Comparison of ENCODE assay signal across 19 cellular contexts in genomic region chr2:199771948-199772692, GRCh38.
DNase-seq lines count a peak whose midpoint lies in the region; ATAC-seq and TF ChIP-seq lines count a peak whose summit lies in the region.
"Had no signal": no experiment of that assay in that cellular context is flagged by ENCODE, and none has a peak within 500 bp of the region (broad histone marks: within the 10 kb centered on the region; RNA-seq: fewer than 3 reads in every experiment).

No MANE protein-coding gene starts in this region.

- CTCF ChIA-PET in IMR-90 (lab: Yijun Ruan, JAX): no interaction called here

- no peak for TF ChIP-seq EP300 in esophagus muscularis mucosa (IDR thresholded peaks at IDR 0.05)

- H2AK5ac ChIP-seq in IMR-90 (ENCODE audit: low read depth, low read length): no peak overlapping the region

- H4K20me1 ChIP-seq in IMR-90 (ENCODE audit: insufficient read depth, low read length): no peaks in the 10 kb centered on the region

- H3K9me3 ChIP-seq in IMR-90 (ENCODE audit: control insufficient read depth, insufficient read depth, low read length) (no peaks in the 10 kb centered on the region), esophagus muscularis mucosa (no peaks in the 10 kb centered on the region)
- H3K9me3 ChIP-seq: Caco-2 had no signal

- no peak overlapping the region for H2BK15ac ChIP-seq in IMR-90 (ENCODE audit: low read depth, low read length)

- in situ Hi-C loops in IMR-90 (cut with MboI; ENCODE audit: low sequenced_read_pairs) (no loop called here), brain microvascular endothelial cell (cut with HindIII; ENCODE audit: low pct_ligation_motif_present, low sequenced_read_pairs) (no loop called here)

- no peak for TF ChIP-seq POLR2A in IMR-90 (IDR thresholded peaks at IDR 0.05; ENCODE audit: low read depth, low read length)
- no peak for TF ChIP-seq POLR2A in esophagus muscularis mucosa (IDR thresholded peaks at IDR 0.05; ENCODE audit: low read depth)

- H3K27ac ChIP-seq in IMR-90 (ENCODE audit: insufficient read depth, low read length): no peak overlapping the region
- no peak overlapping the region for H3K27ac ChIP-seq in esophagus muscularis mucosa (replicated peaks in 1 of 4)
- H3K27ac ChIP-seq in brain microvascular endothelial cell: no peak overlapping the region
- H3K27ac ChIP-seq: cardiac muscle cell, parathyroid adenoma, WERI-Rb-1 had no signal

- H3K18ac ChIP-seq in IMR-90 (ENCODE audit: low read depth, low read length): no peak overlapping the region

- no CpG with 5 or more reads among the region's 7 CpGs for whole genome bisulfite sequencing in IMR-90 (ENCODE audit: extremely low coverage in 2 of 2, insufficient read length in 1 of 2), 2 experiments
- 52% methylated on average over 7 of the region's 7 CpGs for WGBS in esophagus muscularis mucosa

- POLR2A ChIA-PET in IMR-90 (lab: Charles Lee; ENCODE audit: unreplicated experiment): no interaction called here

- no peak for TF ChIP-seq CTCF in IMR-90 (conservative IDR thresholded peaks at IDR 0.05; ENCODE audit: low read depth, low read length)
- TF ChIP-seq CTCF in esophagus muscularis mucosa (IDR thresholded peaks at IDR 0.05): no peak
- no peak for TF ChIP-seq CTCF in brain microvascular endothelial cell (IDR thresholded peaks at IDR 0.05; ENCODE audit: low read depth, low read length, missing control alignments)

- no peak overlapping the region for H2BK20ac ChIP-seq in IMR-90 (ENCODE audit: low read depth, low read length)

- H3K4me2 ChIP-seq in IMR-90 (ENCODE audit: low read depth, low read length): 0 out of 2 replicates have a peak overlapping the region, but pooled peaks have one; percentile 13

- intact Hi-C loops in IMR-90 (cut with micrococcal nuclease) (no loop called here), esophagus muscularis mucosa (cut with DNase I) (no loop called here)

- DNase-seq in ELR (ENCODE audit: low read depth): peak; percentile 23
- no peak for DNase-seq in IMR-90
- DNase-seq in RPMI8226: peak; percentile 5
- peak; percentile 39 for DNase-seq in esophagus muscularis mucosa (ENCODE audit: extremely low spot score)
- no peak for DNase-seq in GM19240 (ENCODE audit: insufficient read length, low spot score)
- DNase-seq in NCI-H1417 (lab: John Stamatoyannopoulos, UW): no peak
- DNase-seq in brain microvascular endothelial cell: no peak
- DNase-seq: activated CD8-positive, alpha-beta T cell treated with anti-CD3 and anti-CD28 coated beads for 36 hours; Caco-2; GDM1; HCEC 1CT; immature natural killer cell; naive B cell; NCI-H187 treated with DMSO at 0.1 percent for 48 hours; NCI-H446; WERI-Rb-1 had no signal

- no peak overlapping the region for H3K23ac ChIP-seq in IMR-90 (ENCODE audit: low read depth, low read length)

- no peaks in the 10 kb centered on the region for H3K36me3 ChIP-seq in IMR-90 (ENCODE audit: control insufficient read depth, insufficient read depth, low read length)
- H3K36me3 ChIP-seq in esophagus muscularis mucosa: no peaks in the 10 kb centered on the region
- H3K36me3 ChIP-seq in brain microvascular endothelial cell (replicated peaks): no peaks in the 10 kb centered on the region
- H3K36me3 ChIP-seq: cardiac muscle cell, WERI-Rb-1 had no signal

- no peaks in the 10 kb centered on the region for H3K4me1 ChIP-seq in IMR-90 (ENCODE audit: control insufficient read depth, insufficient read depth, low read length)
- no peaks in the 10 kb centered on the region for H3K4me1 ChIP-seq in esophagus muscularis mucosa
- H3K4me1 ChIP-seq: Caco-2, parathyroid adenoma had no signal

- H2AFZ ChIP-seq in IMR-90 (replicated peaks; ENCODE audit: low read length, poor library complexity): no peak overlapping the region
- H2AFZ ChIP-seq: parathyroid adenoma had no signal

- no peaks in the 10 kb centered on the region for H3K9me1 ChIP-seq in IMR-90 (ENCODE audit: insufficient read depth, low read length)

- H3K79me1 ChIP-seq in IMR-90 (ENCODE audit: low read depth in 1 of 2, low read length in 2 of 2): no peaks in the 10 kb centered on the region

- ATAC-seq in IMR-90 (ENCODE audit: low read depth) (no peak), HG02938 (IDR thresholded peaks at IDR 0.05; ENCODE audit: unreplicated experiment) (no peak)
- ATAC-seq: activated CD8-positive, alpha-beta T cell treated with anti-CD3 and anti-CD28 coated beads for 36 hours had no signal

- no peak overlapping the region for H2AK9ac ChIP-seq in IMR-90 (replicated peaks; ENCODE audit: low read depth, low read length, poor library complexity)

- no peak overlapping the region for H2BK5ac ChIP-seq in IMR-90 (ENCODE audit: low read depth, low read length, poor library complexity, severe bottlenecking)

- H3K14ac ChIP-seq in IMR-90 (replicated peaks; ENCODE audit: low read depth, low read length): no peak overlapping the region

- no peak overlapping the region for H3K9ac ChIP-seq in IMR-90 (ENCODE audit: low read depth, low read length)
- H3K9ac ChIP-seq: parathyroid adenoma had no signal

- no TSS peak for BruUV-seq in IMR-90 (replicated peaks; lab: Mats Ljungman, UMichigan)

- H4K8ac ChIP-seq in IMR-90 (ENCODE audit: low read depth in 2 of 2, low read length in 2 of 2): no peak overlapping the region

- no peak overlapping the region for H4K91ac ChIP-seq in IMR-90 (ENCODE audit: insufficient read depth, low read depth, low read length)

- no peak overlapping the region for H3K4me3 ChIP-seq in IMR-90 (ENCODE audit: insufficient read depth, low read depth, low read length)
- no peak overlapping the region for H3K4me3 ChIP-seq in esophagus muscularis mucosa
- H3K4me3 ChIP-seq in brain microvascular endothelial cell (ENCODE audit: low read depth, low read length): no peak overlapping the region
- H3K4me3 ChIP-seq: cardiac muscle cell had no signal

- H2BK120ac ChIP-seq in IMR-90 (ENCODE audit: low read depth, low read length): no peak overlapping the region

- H4K5ac ChIP-seq in IMR-90 (ENCODE audit: low read depth, low read length): no peak overlapping the region

- H3K27me3 ChIP-seq in IMR-90 (ENCODE audit: control insufficient read depth, insufficient read depth, low read length) (peaks cover 2% of the 10 kb centered on the region; the same call in 1 of the 2 replicates), esophagus muscularis mucosa (no peaks in the 10 kb centered on the region), brain microvascular endothelial cell (replicated peaks) (no peaks in the 10 kb centered on the region)
- H3K27me3 ChIP-seq: cardiac muscle cell had no signal

- dilution Hi-C loops in IMR-90 (cut with HindIII; ENCODE audit: low sequenced_read_pairs, unreplicated experiment): no loop called here

- no peak overlapping the region for H3K4ac ChIP-seq in IMR-90 (ENCODE audit: low read depth, low read length)

- no peak overlapping the region for H3K56ac ChIP-seq in IMR-90 (ENCODE audit: extremely low read depth, insufficient read depth, low read length)

- no peak for TF ChIP-seq RAD21 in IMR-90 (IDR thresholded peaks at IDR 0.05; ENCODE audit: low read length)

TF ChIP-seq in IMR-90, 13 proteins besides CTCF, POLR2A, EP300 and RAD21:
- TF ChIP-seq SMC3 (IDR thresholded peaks at IDR 0.05; ENCODE audit: low read depth, low read length) (no peak), MAFK (IDR thresholded peaks at IDR 0.05; ENCODE audit: low read depth, low read length) (no peak), BHLHE40 (IDR thresholded peaks at IDR 0.05; ENCODE audit: low read depth, low read length) (no peak), RCOR1 (IDR thresholded peaks at IDR 0.05; ENCODE audit: insufficient replicate concordance, low read length) (no peak), CHD1 (IDR thresholded peaks at IDR 0.05; ENCODE audit: low read depth, low read length) (no peak), ELK1 (IDR thresholded peaks at IDR 0.05; ENCODE audit: borderline replicate concordance, low read depth, low read length) (no peak), MAZ (IDR thresholded peaks at IDR 0.05; ENCODE audit: borderline replicate concordance, low read depth, low read length) (no peak)
- TF ChIP-seq, protein P1, sequence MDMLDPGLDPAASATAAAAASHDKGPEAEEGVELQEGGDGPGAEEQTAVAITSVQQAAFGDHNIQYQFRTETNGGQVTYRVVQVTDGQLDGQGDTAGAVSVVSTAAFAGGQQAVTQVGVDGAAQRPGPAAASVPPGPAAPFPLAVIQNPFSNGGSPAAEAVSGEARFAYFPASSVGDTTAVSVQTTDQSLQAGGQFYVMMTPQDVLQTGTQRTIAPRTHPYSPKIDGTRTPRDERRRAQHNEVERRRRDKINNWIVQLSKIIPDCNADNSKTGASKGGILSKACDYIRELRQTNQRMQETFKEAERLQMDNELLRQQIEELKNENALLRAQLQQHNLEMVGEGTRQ (IDR thresholded peaks at IDR 0.05; ENCODE audit: low read depth, low read length): no peak

Comparison
In these comparisons a context has a peak if more than half of its experiments do, and no peak if none do; other contexts are left out.
1. DNase-seq: peak in ELR (single experiment), RPMI8226 (single experiment) and esophagus muscularis mucosa (single experiment); none in IMR-90 (single experiment), GM19240 (single experiment), NCI-H1417 (0 of 3) and brain microvascular endothelial cell (single experiment).